Comparison of ENCODE assay signal across 26 cellular contexts in the genomic region with DNA sequence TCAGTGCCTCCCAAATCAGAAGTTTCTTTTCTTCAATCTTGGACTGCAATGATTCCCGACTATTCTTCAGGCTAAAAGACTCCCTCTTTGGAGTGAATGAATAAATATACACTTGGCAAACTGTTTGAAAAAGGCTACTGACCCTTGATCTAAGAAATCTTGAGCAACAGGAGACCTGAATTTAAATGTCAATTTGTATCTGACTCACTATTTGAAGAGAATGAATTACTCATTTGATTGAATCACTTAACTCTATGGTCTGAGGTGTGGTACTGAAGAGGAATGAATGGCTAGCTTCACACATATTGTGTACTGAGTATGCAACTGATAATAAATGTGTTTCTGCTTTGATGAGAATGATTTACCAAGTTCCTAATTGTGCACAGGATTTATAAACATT. TPM values are rescaled to one million over a fixed set of nuclear protein-coding genes. Genes with fewer than 3 reads are reported as not detected.
DNase-seq lines count a peak whose midpoint lies in the region; ATAC-seq, FAIRE-seq and TF ChIP-seq lines count a peak whose summit lies in the region.
"Had no signal": no experiment of that assay in that cellular context is flagged by ENCODE, and none has a peak within 500 bp of the region (broad histone marks: within the 10 kb centered on the region; RNA-seq: fewer than 3 reads in every experiment).

No MANE protein-coding gene starts in this region.

- TF ChIP-seq CTCF in keratinocyte (optimal IDR thresholded peaks at IDR 0.05 in 1 of 3, IDR thresholded peaks at IDR 0.05 in 1 of 3, conservative IDR thresholded peaks at IDR 0.05 in 1 of 3; ENCODE audit: extremely low read depth in 1 of 3, insufficient read depth in 2 of 3, low read length in 3 of 3): no peak
- TF ChIP-seq CTCF in type B pancreatic cell (conservative IDR thresholded peaks at IDR 0.05): no peak

- no peaks in the 10 kb centered on the region for H3K9me3 ChIP-seq in keratinocyte (ENCODE audit: control insufficient read depth, low read depth, low read length)
- H3K9me3 ChIP-seq: BE2C, Caco-2, heart left ventricle, lower lobe of right lung, upper lobe of right lung had no signal

- peak; percentile 37 for FAIRE-seq in TTC549 (lab: Jason Lieb, UNC)
- FAIRE-seq in keratinocyte (lab: Jason Lieb, UNC): peak; percentile 41
- FAIRE-seq: H1, K562 had no signal

- no peak overlapping the region for H3K9ac ChIP-seq in keratinocyte (ENCODE audit: control insufficient read depth, extremely low read depth, insufficient read depth, low read length)

- H3K27ac ChIP-seq in keratinocyte (ENCODE audit: control insufficient read depth, insufficient read depth, low read length): peak overlapping the region; percentile 46
- H3K27ac ChIP-seq: 22Rv1, heart left ventricle, lower lobe of right lung, upper lobe of right lung had no signal

- no peak for DNase-seq in activated naive CD4-positive, alpha-beta T cell treated with anti-CD3 and anti-CD28 coated beads for 36 hours
- DNase-seq in activated naive CD4-positive, alpha-beta T cell treated with anti-CD3 and anti-CD28 coated beads, Interleukin-2, amount 10 ng/mL, durations not matched to agents 7 days and 5 days: no peak
- DNase-seq in keratinocyte (ENCODE audit: low read depth, low spot score): no peak
- no peak for DNase-seq in type B pancreatic cell (ENCODE audit: extremely low spot score, unreplicated experiment)
- DNase-seq: activated CD8-positive, alpha-beta T cell treated with anti-CD3 and anti-CD28 coated beads, Interleukin-2, amount 10 ng/mL, durations not matched to agents 7 days and 5 days; activated T-cell treated with anti-CD3 and anti-CD28 coated beads, Interleukin-2, amount 50 U/mL, for 48 hours; BE2C; Caco-2; endodermal cell; heart left ventricle; lower lobe of right lung; NCI-H1930; NCI-H446 treated with DMSO at 0.1 percent for 48 hours; nucleus accumbens; RPMI8226; T1000; upper lobe of right lung had no signal

- peak overlapping the region; percentile 43 for H3K27ac Mint-ChIP-seq in activated naive CD4-positive, alpha-beta T cell treated with anti-CD3 and anti-CD28 coated beads for 36 hours
- H3K27ac Mint-ChIP-seq in activated naive CD4-positive, alpha-beta T cell treated with anti-CD3 and anti-CD28 coated beads, Interleukin-2, amount 10 ng/mL, durations not matched to agents 7 days and 5 days: no peak overlapping the region
- peak overlapping the region; percentile 74 for H3K27ac Mint-ChIP-seq in type B pancreatic cell
- H3K27ac Mint-ChIP-seq: activated CD8-positive, alpha-beta T cell treated with anti-CD3 and anti-CD28 coated beads, Interleukin-2, amount 10 ng/mL, durations not matched to agents 7 days and 5 days; activated naive CD8-positive, alpha-beta T cell; endodermal cell had no signal

- H3K27me3 Mint-ChIP-seq in activated naive CD4-positive, alpha-beta T cell treated with anti-CD3 and anti-CD28 coated beads for 36 hours (ENCODE audit: low read depth): no peaks in the 10 kb centered on the region
- H3K27me3 Mint-ChIP-seq in activated naive CD4-positive, alpha-beta T cell treated with anti-CD3 and anti-CD28 coated beads, Interleukin-2, amount 10 ng/mL, durations not matched to agents 7 days and 5 days: peaks cover 24% of the 10 kb centered on the region
- H3K27me3 Mint-ChIP-seq in type B pancreatic cell: peaks cover 9% of the 10 kb centered on the region

- no peaks in the 10 kb centered on the region for H3K9me1 ChIP-seq in keratinocyte (ENCODE audit: control insufficient read depth, extremely low read depth, insufficient read depth, low read length)

- intact Hi-C loops in activated naive CD4-positive, alpha-beta T cell treated with anti-CD3 and anti-CD28 coated beads for 36 hours (cut with micrococcal nuclease): no loop called here

- peaks cover 3% of the 10 kb centered on the region for H3K36me3 Mint-ChIP-seq in activated naive CD4-positive, alpha-beta T cell treated with anti-CD3 and anti-CD28 coated beads for 36 hours (ENCODE audit: low read depth)
- H3K36me3 Mint-ChIP-seq in activated naive CD4-positive, alpha-beta T cell treated with anti-CD3 and anti-CD28 coated beads, Interleukin-2, amount 10 ng/mL, durations not matched to agents 7 days and 5 days: no peaks in the 10 kb centered on the region
- H3K36me3 Mint-ChIP-seq in type B pancreatic cell: no peaks in the 10 kb centered on the region
- H3K36me3 Mint-ChIP-seq: activated naive CD8-positive, alpha-beta T cell had no signal

- peak overlapping the region; percentile 17 for H3K4me2 ChIP-seq in keratinocyte (ENCODE audit: control insufficient read depth, extremely low read depth, insufficient read depth, low read depth, low read length)

- H3K4me1 ChIP-seq in keratinocyte (ENCODE audit: control insufficient read depth, extremely low read depth, insufficient read depth, low read length): peaks cover 26% of the 10 kb centered on the region
- H3K4me1 ChIP-seq: BE2C, upper lobe of right lung had no signal

- H3K4me3 Mint-ChIP-seq in activated naive CD4-positive, alpha-beta T cell treated with anti-CD3 and anti-CD28 coated beads for 36 hours: no peak overlapping the region
- no peak overlapping the region for H3K4me3 Mint-ChIP-seq in activated naive CD4-positive, alpha-beta T cell treated with anti-CD3 and anti-CD28 coated beads, Interleukin-2, amount 10 ng/mL, durations not matched to agents 7 days and 5 days
- no peak overlapping the region for H3K4me3 Mint-ChIP-seq in type B pancreatic cell
- H3K4me3 Mint-ChIP-seq: activated CD8-positive, alpha-beta T cell treated with anti-CD3 and anti-CD28 coated beads, Interleukin-2, amount 10 ng/mL, durations not matched to agents 7 days and 5 days; activated naive CD8-positive, alpha-beta T cell; endodermal cell had no signal

- dilution Hi-C loops in keratinocyte (cut with MboI; ENCODE audit: extremely low pct_ligation_motif_present, low sequenced_read_pairs): no loop called here

- no peaks in the 10 kb centered on the region for H3K36me3 ChIP-seq in keratinocyte (ENCODE audit: control insufficient read depth in 2 of 2, extremely low read depth in 1 of 2, insufficient read depth in 2 of 2, low read length in 2 of 2)
- H3K36me3 ChIP-seq: heart left ventricle, lower lobe of right lung, upper lobe of right lung had no signal

- H2AFZ ChIP-seq in keratinocyte (ENCODE audit: control insufficient read depth, low read length): no peak overlapping the region

- no peaks in the 10 kb centered on the region for H3K27me3 ChIP-seq in keratinocyte (ENCODE audit: control insufficient read depth, extremely low read depth, insufficient read depth, low read length)
- H3K27me3 ChIP-seq: BE2C, heart left ventricle, upper lobe of right lung had no signal

- peaks cover 9% of the 10 kb centered on the region for H3K4me1 Mint-ChIP-seq in activated naive CD4-positive, alpha-beta T cell treated with anti-CD3 and anti-CD28 coated beads for 36 hours (ENCODE audit: low read depth)
- peaks cover 10% of the 10 kb centered on the region for H3K4me1 Mint-ChIP-seq in activated naive CD4-positive, alpha-beta T cell treated with anti-CD3 and anti-CD28 coated beads, Interleukin-2, amount 10 ng/mL, durations not matched to agents 7 days and 5 days
- peaks cover 13% of the 10 kb centered on the region for H3K4me1 Mint-ChIP-seq in type B pancreatic cell (ENCODE audit: unreplicated experiment)

- no peaks in the 10 kb centered on the region for H4K20me1 ChIP-seq in keratinocyte (ENCODE audit: control insufficient read depth, extremely low read depth, insufficient read depth, low read length)

- H3K4me3 ChIP-seq in keratinocyte (ENCODE audit: control insufficient read depth in 2 of 3, extremely low read depth in 1 of 3, insufficient read depth in 2 of 3, low read depth in 1 of 3, low read length in 3 of 3): no peak overlapping the region
- H3K4me3 ChIP-seq: heart left ventricle, K562, lower lobe of right lung, upper lobe of right lung had no signal

- ATAC-seq in GM21381 (IDR thresholded peaks at IDR 0.05; ENCODE audit: unreplicated experiment): no peak
- ATAC-seq in GM18498 (IDR thresholded peaks at IDR 0.05; ENCODE audit: unreplicated experiment): no peak
- no peak for ATAC-seq in GM19395 (IDR thresholded peaks at IDR 0.05; ENCODE audit: unreplicated experiment)
- ATAC-seq: activated CD4-positive, CD25-positive, alpha-beta regulatory T cell treated with anti-CD3 and anti-CD28 coated beads, Interleukin-2, amount 50 U/mL, for 24 hours; activated CD8-positive, alpha-beta T cell treated with anti-CD3 and anti-CD28 coated beads, Interleukin-2, amount 10 ng/mL, durations not matched to agents 7 days and 5 days; heart left ventricle; K562; lower lobe of right lung; upper lobe of right lung had no signal

- CTCF ChIA-PET in activated naive CD4-positive, alpha-beta T cell treated with anti-CD3 and anti-CD28 coated beads for 36 hours (lab: Charles Lee): interaction anchor here (0.7 kb wide), 1 partner anchor 37 kb away, joined by 3 read pairs; no protein-coding TSS in a partner anchor
- CTCF ChIA-PET in activated naive CD4-positive, alpha-beta T cell treated with anti-CD3 and anti-CD28 coated beads, Interleukin-2, amount 10 ng/mL, durations not matched to agents 7 days and 5 days (lab: Charles Lee): interaction anchor here (0.5 to 1.3 kb wide), 3 partner anchors 72 to 534 kb away, joined by 3 to 4 read pairs (median 3); no protein-coding TSS in a partner anchor

- peaks cover 3% of the 10 kb centered on the region for H3K79me2 ChIP-seq in keratinocyte (ENCODE audit: control insufficient read depth, insufficient read depth, low read length)

- no peaks in the 10 kb centered on the region for H3K9me3 Mint-ChIP-seq in activated naive CD4-positive, alpha-beta T cell treated with anti-CD3 and anti-CD28 coated beads for 36 hours
- H3K9me3 Mint-ChIP-seq in activated naive CD4-positive, alpha-beta T cell treated with anti-CD3 and anti-CD28 coated beads, Interleukin-2, amount 10 ng/mL, durations not matched to agents 7 days and 5 days: no peaks in the 10 kb centered on the region
- no peaks in the 10 kb centered on the region for H3K9me3 Mint-ChIP-seq in type B pancreatic cell
- H3K9me3 Mint-ChIP-seq: endodermal cell had no signal

RNA-seq across cellular contexts. Expression of gene SMG7, which starts 4.6 kb away (rescaled TPM):
- 10 to 100 TPM; 49.3 to 54.2 TPM for total RNA-seq in activated naive CD4-positive, alpha-beta T cell treated with anti-CD3 and anti-CD28 coated beads for 36 hours
- polyA plus RNA-seq in keratinocyte: 27.5 to 43.6 TPM (median 38.2 TPM) in 3 replicates
- polyA plus RNA-seq in keratinocyte (2011; ENCODE audit: low read depth): 29.1 TPM
- 27.7 and 42.4 TPM in 2 replicates for polyA plus RNA-seq in keratinocyte (2011; cell fraction: cytosol; rRNA removed)
- 40.3 and 41.2 TPM in 2 replicates for polyA plus RNA-seq in keratinocyte (2011; cell fraction: nucleus; rRNA removed)
- polyA plus RNA-seq in keratinocyte (2012; ENCODE audit: low replicate concordance): 24.1 and 29.8 TPM in 2 replicates
- 71.7 to 96.5 TPM (median 80.9 TPM) in 3 replicates for polyA minus RNA-seq in keratinocyte
- polyA minus RNA-seq in keratinocyte (2011; cell fraction: cytosol; rRNA and poly(A)+ RNA removed): 27.6 TPM
- 32.7 and 62.5 TPM in 2 replicates for polyA minus RNA-seq in keratinocyte (2011; cell fraction: nucleus; rRNA and poly(A)+ RNA removed)
- 63.4 and 69.6 TPM in 2 replicates for total RNA-seq in type B pancreatic cell (ENCODE audit: low replicate concordance)

RNA-seq across cellular contexts. Expression of gene NMNAT2, which starts 49.5 kb away (rescaled TPM):
- total RNA-seq in activated naive CD4-positive, alpha-beta T cell treated with anti-CD3 and anti-CD28 coated beads for 36 hours: not detected
- polyA plus RNA-seq in keratinocyte: 0.72 to 0.80 TPM (median 0.76 TPM) in 3 replicates
- 0.14 TPM for polyA plus RNA-seq in keratinocyte (2011; ENCODE audit: low read depth)
- 0.68 and 1.3 TPM in 2 replicates for polyA plus RNA-seq in keratinocyte (2011; cell fraction: cytosol; rRNA removed)
- 1.5 and 2.5 TPM in 2 replicates for polyA plus RNA-seq in keratinocyte (2011; cell fraction: nucleus; rRNA removed)
- polyA plus RNA-seq in keratinocyte (2012; ENCODE audit: low replicate concordance): 0.71 and 0.99 TPM in 2 replicates
- polyA minus RNA-seq in keratinocyte: 0.16 to 3.0 TPM (median 0.33 TPM) in 3 replicates
- polyA minus RNA-seq in keratinocyte (2011; cell fraction: cytosol; rRNA and poly(A)+ RNA removed): 0.38 TPM
- polyA minus RNA-seq in keratinocyte (2011; cell fraction: nucleus; rRNA and poly(A)+ RNA removed): 0.21 and 0.70 TPM in 2 replicates
- 3.7 and 8.2 TPM in 2 replicates for total RNA-seq in type B pancreatic cell (ENCODE audit: low replicate concordance)
- total RNA-seq: activated CD8-positive, alpha-beta T cell treated with anti-CD3 and anti-CD28 coated beads, Interleukin-2, amount 10 ng/mL, durations not matched to agents 7 days and 5 days; K562 had no signal
- polyA plus RNA-seq: K562 had no signal
